In the genomic region with DNA sequence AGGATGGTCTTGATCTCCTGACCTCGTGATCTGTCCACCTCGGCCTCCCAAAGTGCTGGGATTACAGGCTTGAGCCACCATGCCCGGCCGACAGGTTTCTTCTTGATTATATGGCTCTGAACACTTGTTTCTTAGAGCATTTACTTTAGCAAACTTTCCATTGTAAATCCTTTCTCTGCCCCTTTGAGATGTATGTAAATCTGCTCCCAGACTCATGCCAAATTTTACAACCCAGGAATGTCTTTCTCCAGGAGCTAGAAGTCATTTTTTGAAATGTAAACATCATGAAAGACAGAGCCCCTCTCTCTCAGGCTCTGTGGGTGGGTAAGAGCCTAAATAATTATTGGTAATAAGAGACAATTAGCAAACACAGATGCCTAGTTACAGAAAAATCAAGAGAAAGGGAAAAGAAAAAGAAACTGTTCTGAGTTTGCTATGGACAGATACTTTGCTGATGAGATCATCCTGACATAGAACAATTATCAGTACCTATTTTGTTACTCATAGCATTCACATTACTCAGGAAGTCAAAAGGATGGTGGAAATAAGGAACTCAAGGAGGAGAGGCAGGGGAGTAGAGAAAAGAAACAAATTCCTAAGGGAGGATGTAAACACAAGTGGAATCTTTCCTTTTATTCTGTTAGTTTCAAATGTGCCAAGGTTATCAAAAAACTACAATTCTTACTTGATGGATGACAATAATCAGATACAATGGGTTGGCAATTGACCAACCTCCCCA, we compare ENCODE assay signal across 13 cellular contexts.
DNase-seq lines count a peak whose midpoint lies in the region; ATAC-seq, FAIRE-seq and TF ChIP-seq lines count a peak whose summit lies in the region.
"Had no signal": no experiment of that assay in that cellular context is flagged by ENCODE, and none has a peak within 500 bp of the region (broad histone marks: within the 10 kb centered on the region; RNA-seq: fewer than 3 reads in every experiment).

No MANE protein-coding gene starts in this region.

- peak overlapping the region; percentile 89 for H3K27ac ChIP-seq in AG04450 (ENCODE audit: low read depth, low read length)
- H3K27ac ChIP-seq: BLaER1 had no signal

- TF ChIP-seq CTCF in AG04450 (IDR thresholded peaks at IDR 0.05; ENCODE audit: low read depth, low read length) (no peak), bronchial epithelial cell (IDR thresholded peaks at IDR 0.05; ENCODE audit: insufficient read depth, low read length, severe bottlenecking) (no peak), kidney epithelial cell (IDR thresholded peaks at IDR 0.05; ENCODE audit: insufficient read depth, low read length, poor library complexity, severe bottlenecking) (no peak), GM20000 (IDR thresholded peaks at IDR 0.05; ENCODE audit: extremely low read depth, missing control alignments) (no peak)

- H3K4me3 ChIP-seq in AG04450 (ENCODE audit: low read depth, low read length) = no peak overlapping the region
- no peak overlapping the region for H3K4me3 ChIP-seq in bronchial epithelial cell (ENCODE audit: low read depth, low read length)
- H3K4me3 ChIP-seq in kidney epithelial cell (ENCODE audit: low read depth, low read length) = no peak overlapping the region
- H3K4me3 ChIP-seq: BLaER1 had no signal

- FAIRE-seq in bronchial epithelial cell (lab: Jason Lieb, UNC) = no peak
- FAIRE-seq: frontal cortex had no signal

- POLR2A ChIA-PET in AG04450 (lab: Yijun Ruan, JAX) = no interaction called here

- no peaks in the 10 kb centered on the region for H3K27me3 ChIP-seq in AG04450 (ENCODE audit: control insufficient read depth, insufficient read depth, low read length)
- no peaks in the 10 kb centered on the region for H3K27me3 ChIP-seq in bronchial epithelial cell (ENCODE audit: control insufficient read depth, insufficient read depth, low read length)
- no peaks in the 10 kb centered on the region for H3K27me3 ChIP-seq in kidney epithelial cell (ENCODE audit: control insufficient read depth, insufficient read depth, low read length)
- H3K27me3 ChIP-seq: BLaER1 had no signal

- no peak for ATAC-seq in HG02884 (IDR thresholded peaks at IDR 0.05; ENCODE audit: unreplicated experiment)
- no peak for ATAC-seq in HG02852 (IDR thresholded peaks at IDR 0.05; ENCODE audit: unreplicated experiment)

- no peaks in the 10 kb centered on the region for H3K9me3 ChIP-seq in AG04450 (ENCODE audit: control insufficient read depth, insufficient read depth, low read length)
- H3K9me3 ChIP-seq: BLaER1 had no signal

- CTCF ChIA-PET in AG04450 (lab: Charles Lee) = interaction anchor here (0.6 kb wide), 1 partner anchor 108 kb away, joined by 3 read pairs; no protein-coding TSS in a partner anchor

- H3K36me3 ChIP-seq in bronchial epithelial cell (ENCODE audit: control insufficient read depth, insufficient read depth, low read length) = no peaks in the 10 kb centered on the region
- no peaks in the 10 kb centered on the region for H3K36me3 ChIP-seq in kidney epithelial cell (ENCODE audit: control insufficient read depth, insufficient read depth, low read length)
- H3K36me3 ChIP-seq: BLaER1 had no signal

- DNase-seq in AG04450 (ENCODE audit: low read depth, low spot score) (peak; percentile 58), HS-27A (ENCODE audit: low read depth) (peak; percentile 51), bronchial epithelial cell (ENCODE audit: low read depth) (peak; percentile 86), kidney epithelial cell (ENCODE audit: low read depth) (peak; percentile 74), GM20000 (ENCODE audit: low spot score) (no peak)
- DNase-seq in activated CD4-positive, alpha-beta T cell treated with anti-CD3 and anti-CD28 coated beads for 48 hours = no peak
- DNase-seq: activated T-cell treated with anti-CD3 and anti-CD28 coated beads, Interleukin-2, amount 50 U/mL, for 1 hour; NCI-H510A treated with DMSO at 0.1 percent for 48 hours; SIG-M5 had no signal

Comparison
In these comparisons a context has a peak if more than half of its experiments do, and no peak if none do; other contexts are left out.
1. DNase-seq: peak in AG04450 (single experiment), HS-27A (single experiment), bronchial epithelial cell (single experiment) and kidney epithelial cell (single experiment); none in activated CD4-positive, alpha-beta T cell treated with anti-CD3 and anti-CD28 coated beads for 48 hours (single experiment) and GM20000 (single experiment).